Comparison of ENCODE assay signal across 14 cellular contexts in the genomic region with DNA sequence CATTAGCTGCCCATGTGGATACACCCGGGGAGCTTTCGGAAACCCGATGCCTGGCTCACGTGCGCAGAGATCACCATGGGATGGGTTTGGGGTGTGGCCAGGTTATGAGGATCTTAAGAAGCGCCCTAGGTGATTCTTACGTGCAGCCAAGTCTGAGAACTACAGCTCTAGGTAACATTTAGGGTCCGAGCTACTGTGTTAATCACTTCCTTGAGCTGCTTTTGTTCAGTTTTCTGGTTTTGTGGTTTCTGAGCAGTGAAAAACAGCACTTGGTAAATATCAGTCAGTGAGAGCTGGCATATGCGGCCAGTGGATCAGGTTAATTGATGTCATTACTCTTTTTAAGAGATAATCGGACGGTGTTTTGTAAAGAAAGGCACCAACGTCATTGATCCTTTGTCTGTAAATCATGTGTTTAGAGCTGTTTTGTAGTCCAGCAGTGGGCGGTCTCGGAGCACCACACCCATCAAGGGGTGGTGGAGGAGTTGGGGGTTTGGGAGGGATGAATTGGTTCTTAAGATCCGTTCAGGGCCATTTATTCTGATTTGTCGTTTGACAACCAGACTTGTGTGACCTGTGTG.
DNase-seq lines count a peak whose midpoint lies in the region; ATAC-seq and TF ChIP-seq lines count a peak whose summit lies in the region.
"Had no signal": no experiment of that assay in that cellular context is flagged by ENCODE, and none has a peak within 500 bp of the region (broad histone marks: within the 10 kb centered on the region; RNA-seq: fewer than 3 reads in every experiment).

No MANE protein-coding gene starts in this region.

- no peak overlapping the region for H2AFZ ChIP-seq in smooth muscle cell (ENCODE audit: low read depth)

- TF ChIP-seq POLR2A in stomach (IDR thresholded peaks at IDR 0.05) = no peak

- H3K4me1 Mint-ChIP-seq in CD4-positive, CD25-positive, alpha-beta regulatory T cell = peaks cover 22 to 70% (median 36%) of the 10 kb centered on the region in 4 donors
- H3K4me1 Mint-ChIP-seq in CD8-positive, alpha-beta memory T cell = peaks cover 66 to 83% (median 73%) of the 10 kb centered on the region in 3 donors
- peaks cover 85 to 97% of the 10 kb centered on the region in 2 donors for H3K4me1 Mint-ChIP-seq in immature natural killer cell
- H3K4me1 Mint-ChIP-seq: neural crest cell had no signal

- no peaks in the 10 kb centered on the region for H3K9me3 ChIP-seq in CD4-positive, CD25-positive, alpha-beta regulatory T cell (ENCODE audit: control insufficient read depth in 2 of 2, low read length in 2 of 2)
- no peaks in the 10 kb centered on the region for H3K9me3 ChIP-seq in CD8-positive, alpha-beta memory T cell (ENCODE audit: low read length)
- H3K9me3 ChIP-seq in stomach (no peaks in the 10 kb centered on the region), smooth muscle cell (replicated peaks; ENCODE audit: low read depth) (no peaks in the 10 kb centered on the region)

- no peaks in the 10 kb centered on the region for H3K4me1 ChIP-seq in CD4-positive, CD25-positive, alpha-beta regulatory T cell (ENCODE audit: control insufficient read depth, insufficient read depth, low read length, poor library complexity, severe bottlenecking)
- H3K4me1 ChIP-seq in CD8-positive, alpha-beta memory T cell (ENCODE audit: insufficient read depth, low read length) = peaks cover 9% of the 10 kb centered on the region
- H3K4me1 ChIP-seq in stomach = no peaks in the 10 kb centered on the region
- no peaks in the 10 kb centered on the region for H3K4me1 ChIP-seq in smooth muscle cell (ENCODE audit: low read depth)

- H4K20me1 ChIP-seq in smooth muscle cell (ENCODE audit: low read depth) = no peaks in the 10 kb centered on the region

- CTCF ChIA-PET in CD8-positive, alpha-beta memory T cell (lab: Charles Lee) = interaction anchor here (0.9 to 1.2 kb wide), 2 partner anchors 14 to 179 kb away, joined by 3 read pairs; no protein-coding TSS in a partner anchor

- WGBS in stomach, 5 donors = 84 to 89% (median 88%) methylated on average over 16 of the region's 16 CpGs
- WGBS in smooth muscle cell (ENCODE audit: low lambda C conversion rate) = 92% methylated on average over 16 of the region's 16 CpGs

- H3K4me2 ChIP-seq in smooth muscle cell = no peak overlapping the region

- intact Hi-C loops in stomach (cut with DNase I; ENCODE audit: low total_unique reads) = no loop called here

- H3K79me2 ChIP-seq in smooth muscle cell (ENCODE audit: low read depth) = no peaks in the 10 kb centered on the region

- no peaks in the 10 kb centered on the region for H3K27me3 Mint-ChIP-seq in CD4-positive, CD25-positive, alpha-beta regulatory T cell
- peaks cover 0 to 1% of the 10 kb centered on the region in 2 donors for H3K27me3 Mint-ChIP-seq in CD8-positive, alpha-beta memory T cell
- peaks cover 1 to 23% (median 20%) of the 10 kb centered on the region in 3 donors for H3K27me3 Mint-ChIP-seq in immature natural killer cell (ENCODE audit: low read depth in 3 of 3)

- H3K36me3 ChIP-seq in CD4-positive, CD25-positive, alpha-beta regulatory T cell (ENCODE audit: control insufficient read depth, insufficient read depth, low read length) = peaks cover 92% of the 10 kb centered on the region
- H3K36me3 ChIP-seq in CD8-positive, alpha-beta memory T cell (ENCODE audit: insufficient read depth, low read length) = peaks cover 46% of the 10 kb centered on the region
- peaks cover 0 to 31% (median 18%) of the 10 kb centered on the region in 4 donors for H3K36me3 ChIP-seq in stomach
- H3K36me3 ChIP-seq in smooth muscle cell (ENCODE audit: low read depth) = no peaks in the 10 kb centered on the region

- DNase-seq in CD4-positive, CD25-positive, alpha-beta regulatory T cell = peak in 2 of 3 donors; percentile 39 to 59
- peak in 2 of 5 donors; percentile 35 to 42 for DNase-seq in CD8-positive, alpha-beta memory T cell
- DNase-seq in NCI-H748 treated with DMSO at 0.1 percent for 48 hours (lab: John Stamatoyannopoulos, UW) (peak; percentile 80), immature natural killer cell (peak; percentile 79 to 87 (median 82)), caudate nucleus (lab: John Stamatoyannopoulos, UW) (no peak), stomach (no peak), smooth muscle cell (lab: John Stamatoyannopoulos, UW; ENCODE audit: unreplicated experiment) (no peak)
- DNase-seq: H7, NCI-H1694, SIG-M5 had no signal

- no peak overlapping the region for H3K27ac ChIP-seq in CD4-positive, CD25-positive, alpha-beta regulatory T cell (ENCODE audit: insufficient read depth, low read length, poor library complexity, severe bottlenecking)
- no peak overlapping the region for H3K27ac ChIP-seq in CD8-positive, alpha-beta memory T cell (ENCODE audit: low read depth, low read length)
- H3K27ac ChIP-seq in caudate nucleus (ENCODE audit: low read depth, low read length) (no peak overlapping the region), stomach (no peak overlapping the region), smooth muscle cell (ENCODE audit: low read depth) (no peak overlapping the region)

- H3K9ac ChIP-seq in smooth muscle cell (ENCODE audit: low read depth) = no peak overlapping the region

- no peaks in the 10 kb centered on the region for H3K27me3 ChIP-seq in CD4-positive, CD25-positive, alpha-beta regulatory T cell (ENCODE audit: control insufficient read depth, insufficient read depth, low read length)
- H3K27me3 ChIP-seq in CD8-positive, alpha-beta memory T cell (ENCODE audit: insufficient read depth, low read length, poor library complexity, severe bottlenecking) = no peaks in the 10 kb centered on the region
- H3K27me3 ChIP-seq in stomach (no peaks in the 10 kb centered on the region), smooth muscle cell (ENCODE audit: low read depth) (no peaks in the 10 kb centered on the region)

- peak overlapping the region in 3 of 4 donors; percentile 4 to 67 (median 15) for H3K4me3 Mint-ChIP-seq in CD4-positive, CD25-positive, alpha-beta regulatory T cell
- peak overlapping the region in 6 of 7 donors; percentile 8 to 66 (median 49) for H3K4me3 Mint-ChIP-seq in CD8-positive, alpha-beta memory T cell
- peak overlapping the region; percentile 65 to 81 (median 76) for H3K4me3 Mint-ChIP-seq in immature natural killer cell
- H3K4me3 Mint-ChIP-seq: neural crest cell had no signal

- POLR2A ChIA-PET in CD8-positive, alpha-beta memory T cell (lab: Charles Lee) = no interaction called here

- peaks cover 0 to 2% (median 0%) of the 10 kb centered on the region in 7 donors for H3K9me3 Mint-ChIP-seq in CD4-positive, CD25-positive, alpha-beta regulatory T cell
- H3K9me3 Mint-ChIP-seq in CD8-positive, alpha-beta memory T cell = no peaks in the 10 kb centered on the region
- H3K9me3 Mint-ChIP-seq in immature natural killer cell = no peaks in the 10 kb centered on the region
- H3K9me3 Mint-ChIP-seq: neural crest cell had no signal

- peak; percentile 79 to 82 for ATAC-seq in CD4-positive, CD25-positive, alpha-beta regulatory T cell (ENCODE audit: low read depth in 2 of 2)
- no peak for ATAC-seq in HG03342 (IDR thresholded peaks at IDR 0.05; ENCODE audit: unreplicated experiment)
- ATAC-seq: K562, sciatic nerve had no signal

- TF ChIP-seq EP300 in stomach (IDR thresholded peaks at IDR 0.05) = no peak

- peaks cover 71% of the 10 kb centered on the region for H3K36me3 Mint-ChIP-seq in CD4-positive, CD25-positive, alpha-beta regulatory T cell
- H3K36me3 Mint-ChIP-seq in CD8-positive, alpha-beta memory T cell = peaks cover 33 to 89% (median 39%) of the 10 kb centered on the region in 3 donors
- H3K36me3 Mint-ChIP-seq in immature natural killer cell = peaks cover 41 to 74% (median 48%) of the 10 kb centered on the region in 3 donors

- H3K4me3 ChIP-seq in CD4-positive, CD25-positive, alpha-beta regulatory T cell (ENCODE audit: low read depth, low read length) = no peak overlapping the region
- no peak overlapping the region for H3K4me3 ChIP-seq in CD8-positive, alpha-beta memory T cell (ENCODE audit: low read length)
- H3K4me3 ChIP-seq in stomach (no peak overlapping the region), smooth muscle cell (no peak overlapping the region)
- H3K4me3 ChIP-seq: K562 had no signal

- TF ChIP-seq CTCF in stomach (IDR thresholded peaks at IDR 0.05) = no peak
- TF ChIP-seq CTCF in smooth muscle cell (IDR thresholded peaks at IDR 0.05; ENCODE audit: borderline replicate concordance, insufficient read depth, poor library complexity, severe bottlenecking) = no peak

- no peaks in the 10 kb centered on the region for H3F3A ChIP-seq in smooth muscle cell (ENCODE audit: low read depth)

- peak overlapping the region; percentile 74 to 96 (median 93) for H3K27ac Mint-ChIP-seq in CD4-positive, CD25-positive, alpha-beta regulatory T cell
- peak overlapping the region; percentile 64 to 96 (median 88) for H3K27ac Mint-ChIP-seq in CD8-positive, alpha-beta memory T cell
- H3K27ac Mint-ChIP-seq in immature natural killer cell = peak overlapping the region; percentile 91 to 99 (median 98)

Comparison
In these comparisons a context has a peak if more than half of its experiments do, and no peak if none do; other contexts are left out.
1. DNase-seq: peak in CD4-positive, CD25-positive, alpha-beta regulatory T cell (2 of 3), NCI-H748 treated with DMSO at 0.1 percent for 48 hours (single experiment) and immature natural killer cell (3 of 3); none in caudate nucleus (0 of 61), stomach (single experiment) and smooth muscle cell (single experiment).
2. H3K4me3 Mint-ChIP-seq: peak in every context shown above with its lines; median percentile 76 in immature natural killer cell; 49 in CD8-positive, alpha-beta memory T cell; 15 in CD4-positive, CD25-positive, alpha-beta regulatory T cell.
3. Peak in every context shown above with its lines, with median percentiles within 50 percentile points of each other: H3K27ac Mint-ChIP-seq.